ENCODE assay signal across 8 cellular contexts in genomic region chr12:131206630-131207029, GRCh38.
DNase-seq lines count a peak whose midpoint lies in the region; ATAC-seq, FAIRE-seq and TF ChIP-seq lines count a peak whose summit lies in the region.
"Not testable (repeated sequence)": the region's sequence is repeated elsewhere in the genome, so short reads cannot be mapped to it uniquely, and the experiment has no call there.

No MANE protein-coding gene starts in this region.

- not testable (repeated sequence) for H3K4me3 Mint-ChIP-seq in activated CD8-positive, alpha-beta memory T cell treated with anti-CD3 and anti-CD28 coated beads, Interleukin-2, amount 10 ng/mL, durations not matched to agents 7 days and 5 days; stimulated activated memory B cell treated with anti-CD40 and anti-IgM and Interleukin-4, amounts not matched to agents 10 μg/mL and 1 μg/mL and 100 μg/mL, for 72 hours

- H3K9me1 ChIP-seq in K562 (ENCODE audit: control insufficient read depth, insufficient read depth, low read length), result not testable (repeated sequence)

- not testable (repeated sequence) for H3K27ac ChIP-seq in K562 (ENCODE audit: extremely low read depth, low read depth, low read length); coronary artery; upper lobe of left lung; aorta (ENCODE audit: low read depth in 1 of 2, low read length in 2 of 2)

- TF ChIP-seq POLR2A in K562 (conservative IDR thresholded peaks at IDR 0.05); upper lobe of left lung (IDR thresholded peaks at IDR 0.05): not testable (repeated sequence)

- not testable (repeated sequence) for H3K36me3 Mint-ChIP-seq in activated CD8-positive, alpha-beta memory T cell treated with anti-CD3 and anti-CD28 coated beads, Interleukin-2, amount 10 ng/mL, durations not matched to agents 7 days and 5 days; stimulated activated memory B cell treated with anti-CD40 and anti-IgM and Interleukin-4, amounts not matched to agents 10 μg/mL and 1 μg/mL and 100 μg/mL, for 72 hours

- H3K4me1 Mint-ChIP-seq in activated CD8-positive, alpha-beta memory T cell treated with anti-CD3 and anti-CD28 coated beads, Interleukin-2, amount 10 ng/mL, durations not matched to agents 7 days and 5 days, result peaks cover 14% of the 10 kb centered on the region
- not testable (repeated sequence) for H3K4me1 Mint-ChIP-seq in stimulated activated memory B cell treated with anti-CD40 and anti-IgM and Interleukin-4, amounts not matched to agents 10 μg/mL and 1 μg/mL and 100 μg/mL, for 72 hours

- peaks cover 19 to 51% of the 10 kb centered on the region in 2 experiments; a peak in 4 of 5 replicates for H3K27me3 ChIP-seq in K562 (ENCODE audit: control insufficient read depth in 2 of 2, insufficient read depth in 2 of 2, low read length in 2 of 2)
- not testable (repeated sequence) for H3K27me3 ChIP-seq in upper lobe of left lung; aorta (ENCODE audit: control insufficient read depth in 1 of 2, insufficient read depth in 2 of 2, low read length in 1 of 2)

- POLR2A ChIA-PET in K562 (lab: Yijun Ruan, JAX), result not testable (repeated sequence)

- not testable (repeated sequence) for H3K9me3 ChIP-seq in K562 (replicated peaks; ENCODE audit: control insufficient read depth, insufficient read depth, low read depth, low read length); upper lobe of left lung; aorta (ENCODE audit: control insufficient read depth, low read length)

- H3K9ac ChIP-seq in K562 (ENCODE audit: insufficient read depth in 1 of 2, low read depth in 2 of 2, low read length in 2 of 2), result not testable (repeated sequence)

- not testable (repeated sequence) for TF ChIP-seq CTCF in K562 (IDR thresholded peaks at IDR 0.05 in 2 of 3, conservative IDR thresholded peaks at IDR 0.05 in 1 of 3; ENCODE audit: insufficient read depth in 2 of 3, low read depth in 1 of 3, low read length in 3 of 3); coronary artery (IDR thresholded peaks at IDR 0.05); upper lobe of left lung (IDR thresholded peaks at IDR 0.05)

- peak; percentile 9 for DNase-seq in activated CD8-positive, alpha-beta memory T cell treated with anti-CD3 and anti-CD28 coated beads, Interleukin-2, amount 10 ng/mL, durations not matched to agents 7 days and 5 days
- DNase-seq in K562 (ENCODE audit: extremely low read depth in 1 of 4, low spot score in 3 of 4), result not testable (repeated sequence)
- DNase-seq in coronary artery (ENCODE audit: low spot score), result peak; percentile 53
- DNase-seq in left lobe of liver (ENCODE audit: low spot score), result peak; percentile 35
- peak; percentile 54 for DNase-seq in posterior vena cava (ENCODE audit: low spot score)
- peak; percentile 8 to 44 for DNase-seq in upper lobe of left lung
- DNase-seq in aorta, result peak in 1 of 2 donors; percentile 28

- intact Hi-C loops in K562 (cut with micrococcal nuclease); posterior vena cava (cut with DNase I); aorta (cut with DNase I): not testable (repeated sequence)

- not testable (repeated sequence) for H3K79me2 ChIP-seq in K562 (ENCODE audit: control insufficient read depth, insufficient read depth, low read length)

- ATAC-seq in activated CD8-positive, alpha-beta memory T cell treated with anti-CD3 and anti-CD28 coated beads, Interleukin-2, amount 10 ng/mL, durations not matched to agents 7 days and 5 days, result not testable (repeated sequence)
- peak; percentile 34; the same call in 2 of the 3 replicates for ATAC-seq in K562
- peak; percentile 11 for ATAC-seq in left lobe of liver
- peak; percentile 10 for ATAC-seq in stimulated activated memory B cell treated with anti-CD40 and anti-IgM and Interleukin-4, amounts not matched to agents 10 μg/mL and 1 μg/mL and 100 μg/mL, for 72 hours
- peak; percentile 18 to 37 for ATAC-seq in upper lobe of left lung (ENCODE audit: low FRiP score in 2 of 2)
- peak; percentile 42 for ATAC-seq in aorta (ENCODE audit: low FRiP score)

- not testable (repeated sequence) for H3K27ac Mint-ChIP-seq in activated CD8-positive, alpha-beta memory T cell treated with anti-CD3 and anti-CD28 coated beads, Interleukin-2, amount 10 ng/mL, durations not matched to agents 7 days and 5 days; stimulated activated memory B cell treated with anti-CD40 and anti-IgM and Interleukin-4, amounts not matched to agents 10 μg/mL and 1 μg/mL and 100 μg/mL, for 72 hours

- TF ChIP-seq RAD21 in K562 (CRISPR knock-in tag; conservative IDR thresholded peaks at IDR 0.05 in 1 of 2, IDR thresholded peaks at IDR 0.05 in 1 of 2), result not testable (repeated sequence)

- H4K20me1 ChIP-seq in K562 (replicated peaks; ENCODE audit: control insufficient read depth, insufficient read depth, low read length), result not testable (repeated sequence)

- peak; percentile 54 for FAIRE-seq in K562 (lab: Jason Lieb, UNC)

- H3K9me3 Mint-ChIP-seq in activated CD8-positive, alpha-beta memory T cell treated with anti-CD3 and anti-CD28 coated beads, Interleukin-2, amount 10 ng/mL, durations not matched to agents 7 days and 5 days (ENCODE audit: low read depth); stimulated activated memory B cell treated with anti-CD40 and anti-IgM and Interleukin-4, amounts not matched to agents 10 μg/mL and 1 μg/mL and 100 μg/mL, for 72 hours: not testable (repeated sequence)

- not testable (repeated sequence) for BruUV-seq in K562 (replicated peaks; lab: Mats Ljungman, UMichigan)

- H3K27me3 Mint-ChIP-seq in activated CD8-positive, alpha-beta memory T cell treated with anti-CD3 and anti-CD28 coated beads, Interleukin-2, amount 10 ng/mL, durations not matched to agents 7 days and 5 days, result not testable (repeated sequence)
- peaks cover 30% of the 10 kb centered on the region for H3K27me3 Mint-ChIP-seq in stimulated activated memory B cell treated with anti-CD40 and anti-IgM and Interleukin-4, amounts not matched to agents 10 μg/mL and 1 μg/mL and 100 μg/mL, for 72 hours

- peaks cover 0 to 12% of the 10 kb centered on the region in 2 experiments; a peak in 1 of 5 replicates for H3K4me1 ChIP-seq in K562 (replicated peaks in 1 of 2; ENCODE audit: control insufficient read depth in 2 of 2, insufficient read depth in 2 of 2, low read length in 2 of 2)
- not testable (repeated sequence) for H3K4me1 ChIP-seq in upper lobe of left lung; aorta (ENCODE audit: control insufficient read depth in 1 of 2, insufficient read depth in 2 of 2, low read length in 2 of 2)

- 8% methylated on average over 2 of the region's 10 CpGs for WGBS in K562 (ENCODE audit: insufficient coverage, low coverage, missing lambda C conversion rate)
- WGBS in upper lobe of left lung, 2 donors, result 86% methylated on average over 8 of the region's 10 CpGs; no CpG with 5 or more reads in 1 of the 2 donors
- WGBS in aorta, 2 donors, result 71 to 74% methylated on average over 7 of the region's 10 CpGs

- H3K36me3 ChIP-seq in K562 (ENCODE audit: control insufficient read depth, insufficient read depth, low read length); upper lobe of left lung; aorta (ENCODE audit: control insufficient read depth in 1 of 2, insufficient read depth in 2 of 2, low read length in 1 of 2): not testable (repeated sequence)

- not testable (repeated sequence) for H3K4me2 ChIP-seq in K562 (ENCODE audit: insufficient read depth, low read length)

- not testable (repeated sequence) for TF ChIP-seq EP300 in K562 (IDR thresholded peaks at IDR 0.05; ENCODE audit: low read length); upper lobe of left lung (IDR thresholded peaks at IDR 0.05)

- H2AFZ ChIP-seq in K562 (ENCODE audit: low read depth, low read length), result not testable (repeated sequence)

- H3K4me3 ChIP-seq in K562; coronary artery; upper lobe of left lung; aorta (ENCODE audit: low read length in 2 of 2): not testable (repeated sequence)

- in situ Hi-C loops in K562 (cut with MboI), result not testable (repeated sequence)

- CTCF ChIA-PET in activated CD8-positive, alpha-beta memory T cell treated with anti-CD3 and anti-CD28 coated beads, Interleukin-2, amount 10 ng/mL, durations not matched to agents 7 days and 5 days (lab: Charles Lee); K562 (lab: Yijun Ruan, JAX; ENCODE audit: low intra/inter-chr PET ratio): not testable (repeated sequence)
